18 cellular contexts compared by ENCODE assay signal in genomic region chr3:101925564-101925963, GRCh38.
A peak's percentile ranks its signal among the peaks of the same experiment; 100 is the strongest.
DNase-seq lines count a peak whose midpoint lies in the region; ATAC-seq, FAIRE-seq and TF ChIP-seq lines count a peak whose summit lies in the region.
"Had no signal": no experiment of that assay in that cellular context is flagged by ENCODE, and none has a peak within 500 bp of the region (broad histone marks: within the 10 kb centered on the region; RNA-seq: fewer than 3 reads in every experiment).

No MANE protein-coding gene starts in this region.

- no peak overlapping the region for H3K27ac ChIP-seq in pancreas
- H3K27ac ChIP-seq in uterus = no peak overlapping the region
- H3K27ac ChIP-seq: neural progenitor cell, right atrium auricular region had no signal

- H3K4me1 ChIP-seq in pancreas (peaks cover 0 to 4% (median 0%) of the 10 kb centered on the region in 3 donors), uterus (no peaks in the 10 kb centered on the region)
- H3K4me1 ChIP-seq: neural progenitor cell, right atrium auricular region had no signal

- H3K9me3 ChIP-seq in pancreas (no peaks in the 10 kb centered on the region), uterus (no peaks in the 10 kb centered on the region)

- DNase-seq in T-helper 1 cell (no peak), NCI-H2081 (lab: John Stamatoyannopoulos, UW) (peak; percentile 61 to 84), pancreas (no peak), NCI-H1092 (lab: John Stamatoyannopoulos, UW) (no peak), chondrocyte (ENCODE audit: low spot score) (no peak), uterus (no peak)
- DNase-seq in activated CD8-positive, alpha-beta T cell treated with anti-CD3 and anti-CD28 coated beads for 36 hours = no peak
- DNase-seq: ACHN; activated CD4-positive, alpha-beta T cell treated with anti-CD3 and anti-CD28 coated beads, Interleukin-2, amount 50 U/mL, for 1 hour; RPMI8226; stimulated activated CD8-positive, alpha-beta memory T cell treated with anti-CD3 and anti-CD28 coated beads, Interleukin-4, amount 100 ng/mL, for 48 hours had no signal

- intact Hi-C loops in activated CD8-positive, alpha-beta T cell treated with anti-CD3 and anti-CD28 coated beads for 36 hours (cut with micrococcal nuclease) = no loop called here
- intact Hi-C loops in pancreas (cut with DNase I) (no loop called here), uterus (cut with DNase I; ENCODE audit: low total_unique reads) (no loop called here)

- no peak for TF ChIP-seq POLR2A in uterus (IDR thresholded peaks at IDR 0.05)

- H3K9me3 Mint-ChIP-seq in T-helper 1 cell treated with Interleukin-12 subunit alpha and Interleukin-12 subunit beta and Interleukin-4 antibody, amounts not matched to agents 30 μg/mL and 1 μg/mL, for 36 hours = peaks cover 18% of the 10 kb centered on the region
- H3K9me3 Mint-ChIP-seq in activated CD8-positive, alpha-beta T cell treated with anti-CD3 and anti-CD28 coated beads for 36 hours = peaks cover 1% of the 10 kb centered on the region
- H3K9me3 Mint-ChIP-seq in chondrocyte (ENCODE audit: low read depth) = peaks cover 11% of the 10 kb centered on the region
- H3K9me3 Mint-ChIP-seq: neural progenitor cell had no signal

- FAIRE-seq in pancreas (lab: Jason Lieb, UNC) = no peak
- FAIRE-seq: GM19239 had no signal

- peaks cover 34% of the 10 kb centered on the region for H3K4me1 Mint-ChIP-seq in T-helper 1 cell treated with Interleukin-12 subunit alpha and Interleukin-12 subunit beta and Interleukin-4 antibody, amounts not matched to agents 30 μg/mL and 1 μg/mL, for 36 hours (ENCODE audit: low read depth)
- H3K4me1 Mint-ChIP-seq in activated CD8-positive, alpha-beta T cell treated with anti-CD3 and anti-CD28 coated beads for 36 hours (ENCODE audit: low read depth) = peaks cover 31% of the 10 kb centered on the region
- H3K4me1 Mint-ChIP-seq in chondrocyte (ENCODE audit: low read depth) = peaks cover 28% of the 10 kb centered on the region
- H3K4me1 Mint-ChIP-seq: brain, neural progenitor cell had no signal

- no peak for TF ChIP-seq CTCF in activated CD8-positive, alpha-beta T cell treated with anti-CD3 and anti-CD28 coated beads for 36 hours (IDR thresholded peaks at IDR 0.05)
- TF ChIP-seq CTCF in pancreas (IDR thresholded peaks at IDR 0.05) (no peak), chondrocyte (IDR thresholded peaks at IDR 0.05) (no peak), uterus (IDR thresholded peaks at IDR 0.05) (no peak)

- H3K4me3 Mint-ChIP-seq in T-helper 1 cell treated with Interleukin-12 subunit alpha and Interleukin-12 subunit beta and Interleukin-4 antibody, amounts not matched to agents 30 μg/mL and 1 μg/mL, for 36 hours = peak overlapping the region; percentile 41
- no peak overlapping the region for H3K4me3 Mint-ChIP-seq in activated CD8-positive, alpha-beta T cell treated with anti-CD3 and anti-CD28 coated beads for 36 hours
- H3K4me3 Mint-ChIP-seq in chondrocyte (ENCODE audit: unreplicated experiment) = no peak overlapping the region
- H3K4me3 Mint-ChIP-seq: activated T-helper 17 cell treated with anti-CD3 and anti-CD28 coated beads, Interleukin-2, amount 50 U/mL, for 72 hours; brain; neural progenitor cell; type B pancreatic cell had no signal

- peak overlapping the region; percentile 78 for H3K27ac Mint-ChIP-seq in T-helper 1 cell treated with Interleukin-12 subunit alpha and Interleukin-12 subunit beta and Interleukin-4 antibody, amounts not matched to agents 30 μg/mL and 1 μg/mL, for 36 hours
- peak overlapping the region; percentile 14 for H3K27ac Mint-ChIP-seq in activated CD8-positive, alpha-beta T cell treated with anti-CD3 and anti-CD28 coated beads for 36 hours
- no peak overlapping the region for H3K27ac Mint-ChIP-seq in chondrocyte (ENCODE audit: unreplicated experiment)
- H3K27ac Mint-ChIP-seq: activated T-helper 17 cell treated with anti-CD3 and anti-CD28 coated beads, Interleukin-2, amount 50 U/mL, for 72 hours; brain; neural progenitor cell; type B pancreatic cell had no signal

- H3K36me3 ChIP-seq in pancreas (no peaks in the 10 kb centered on the region), uterus (no peaks in the 10 kb centered on the region)
- H3K36me3 ChIP-seq: neural progenitor cell, right atrium auricular region had no signal

- ATAC-seq in activated CD8-positive, alpha-beta T cell treated with anti-CD3 and anti-CD28 coated beads for 36 hours = no peak
- ATAC-seq in pancreas = peak in 3 of 4 donors; percentile 25 to 65 (median 37)

- H3K27me3 ChIP-seq in pancreas = no peaks in the 10 kb centered on the region
- H3K27me3 ChIP-seq in uterus = no peaks in the 10 kb centered on the region
- H3K27me3 ChIP-seq: neural progenitor cell, right atrium auricular region had no signal

- H3K4me3 ChIP-seq in pancreas (no peak overlapping the region), uterus (no peak overlapping the region)
- H3K4me3 ChIP-seq: neural progenitor cell, right atrium auricular region had no signal

- 36 to 47% methylated on average over 2 of the region's 2 CpGs for WGBS in pancreas, 2 donors

- peaks cover 24% of the 10 kb centered on the region for H3K36me3 Mint-ChIP-seq in T-helper 1 cell treated with Interleukin-12 subunit alpha and Interleukin-12 subunit beta and Interleukin-4 antibody, amounts not matched to agents 30 μg/mL and 1 μg/mL, for 36 hours (ENCODE audit: low read depth)
- peaks cover 5% of the 10 kb centered on the region for H3K36me3 Mint-ChIP-seq in activated CD8-positive, alpha-beta T cell treated with anti-CD3 and anti-CD28 coated beads for 36 hours (ENCODE audit: low read depth)
- peaks cover 2% of the 10 kb centered on the region for H3K36me3 Mint-ChIP-seq in chondrocyte (ENCODE audit: low read depth)
- H3K36me3 Mint-ChIP-seq: brain, neural progenitor cell, type B pancreatic cell had no signal

- H3K27me3 Mint-ChIP-seq in T-helper 1 cell treated with Interleukin-12 subunit alpha and Interleukin-12 subunit beta and Interleukin-4 antibody, amounts not matched to agents 30 μg/mL and 1 μg/mL, for 36 hours (ENCODE audit: low read depth) = peaks cover 4% of the 10 kb centered on the region
- no peaks in the 10 kb centered on the region for H3K27me3 Mint-ChIP-seq in activated CD8-positive, alpha-beta T cell treated with anti-CD3 and anti-CD28 coated beads for 36 hours
- H3K27me3 Mint-ChIP-seq in chondrocyte (ENCODE audit: low read depth) = no peaks in the 10 kb centered on the region
- H3K27me3 Mint-ChIP-seq: type B pancreatic cell had no signal

- CTCF ChIA-PET in activated CD8-positive, alpha-beta T cell treated with anti-CD3 and anti-CD28 coated beads for 36 hours (lab: Charles Lee) = interaction anchor here (1.1 to 2.0 kb wide), 4 partner anchors 11 to 304 kb away, joined by 3 to 10 read pairs (median 4); no protein-coding TSS in a partner anchor

- POLR2A ChIA-PET in activated CD8-positive, alpha-beta T cell treated with anti-CD3 and anti-CD28 coated beads for 36 hours (lab: Charles Lee) = interaction anchor here (1.4 kb wide), 2 partner anchors 10 to 72 kb away, joined by 3 to 5 read pairs; no protein-coding TSS in a partner anchor

Comparison
In these comparisons a context has a peak if more than half of its experiments do, and no peak if none do; other contexts are left out.
1. DNase-seq: peak in NCI-H2081 (2 of 2); none in T-helper 1 cell (0 of 5), activated CD8-positive, alpha-beta T cell treated with anti-CD3 and anti-CD28 coated beads for 36 hours (single experiment), pancreas (0 of 6), NCI-H1092 (single experiment), chondrocyte (single experiment) and uterus (0 of 2).